In the genomic region with DNA sequence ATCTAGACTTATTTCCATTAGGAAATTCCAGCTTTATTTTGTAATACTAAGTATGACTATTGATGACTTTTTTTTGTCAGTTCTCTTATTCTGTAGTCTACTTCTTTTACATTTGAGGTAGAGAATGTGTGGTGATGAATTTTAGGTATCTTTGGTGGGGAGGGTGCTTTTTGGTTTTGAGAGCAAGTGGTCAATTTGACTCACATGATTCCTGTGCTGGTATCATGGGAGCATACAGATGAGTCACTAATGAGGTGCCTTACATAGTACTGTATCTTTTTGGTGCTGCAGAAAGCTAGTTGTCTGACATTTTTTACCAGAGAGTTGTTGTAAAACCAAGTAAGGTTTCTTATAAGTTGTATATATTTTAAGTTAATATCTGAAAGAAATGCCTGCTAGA, we compare ENCODE assay signal across 9 cellular contexts. TPM values are rescaled to one million over a fixed set of nuclear protein-coding genes. Genes with fewer than 3 reads are reported as not detected.
A peak's percentile ranks its signal among the peaks of the same experiment; 100 is the strongest.
DNase-seq lines count a peak whose midpoint lies in the region; ATAC-seq, FAIRE-seq and TF ChIP-seq lines count a peak whose summit lies in the region.
"Had no signal": no experiment of that assay in that cellular context is flagged by ENCODE, and none has a peak within 500 bp of the region (broad histone marks: within the 10 kb centered on the region; RNA-seq: fewer than 3 reads in every experiment).

No MANE protein-coding gene starts in this region.

- H3K36me3 ChIP-seq in kidney epithelial cell (ENCODE audit: control insufficient read depth, insufficient read depth, low read length): no peaks in the 10 kb centered on the region
- H3K36me3 ChIP-seq: heart left ventricle had no signal

- H3K27me3 ChIP-seq in kidney epithelial cell (ENCODE audit: control insufficient read depth, insufficient read depth, low read length): no peaks in the 10 kb centered on the region
- H3K27me3 ChIP-seq: heart left ventricle had no signal

- H3K4me3 ChIP-seq in kidney epithelial cell (ENCODE audit: low read depth, low read length): no peak overlapping the region
- H3K4me3 ChIP-seq: heart left ventricle had no signal

- no peak for TF ChIP-seq POLR2A in GM12891 (IDR thresholded peaks at IDR 0.05; ENCODE audit: low read depth, low read length)

- intact Hi-C loops in Right ventricle myocardium superior (cut with DNase I): no loop called here

- peak; percentile 90 for ATAC-seq in GM21619 (IDR thresholded peaks at IDR 0.05; ENCODE audit: unreplicated experiment)
- no peak for ATAC-seq in Right ventricle myocardium superior (ENCODE audit: poor library complexity)

- DNase-seq in GM12891 (ENCODE audit: insufficient read length, low spot score): no peak
- DNase-seq in NCI-H226: peak; percentile 59
- peak; percentile 26 for DNase-seq in kidney epithelial cell (ENCODE audit: low read depth)
- DNase-seq in NCI-H187 (lab: John Stamatoyannopoulos, UW): no peak
- DNase-seq in DMS 273 treated with DMSO at 0.1 percent for 48 hours (lab: John Stamatoyannopoulos, UW): no peak
- DNase-seq in Right ventricle myocardium superior: no peak
- DNase-seq in NCI-H526 treated with DMSO at 0.1 percent for 48 hours (lab: John Stamatoyannopoulos, UW): no peak
- DNase-seq: heart left ventricle had no signal

- TF ChIP-seq CTCF in kidney epithelial cell (IDR thresholded peaks at IDR 0.05; ENCODE audit: insufficient read depth, low read length, poor library complexity, severe bottlenecking): no peak

- FAIRE-seq in GM12891 (lab: Jason Lieb, UNC): peak; percentile 72

TF ChIP-seq in GM12891, 5 proteins besides CTCF, POLR2A, EP300 and RAD21:
- TF ChIP-seq SPI1 (IDR thresholded peaks at IDR 0.05; ENCODE audit: low read depth, low read length) (no peak), POU2F2 (IDR thresholded peaks at IDR 0.05; ENCODE audit: low read depth, low read length) (no peak), PAX5 (IDR thresholded peaks at IDR 0.05; ENCODE audit: insufficient read depth, low read length, severe bottlenecking) (no peak), POLR2AphosphoS5 (IDR thresholded peaks at IDR 0.05; ENCODE audit: low read depth, low read length) (no peak), TAF1 (IDR thresholded peaks at IDR 0.05; ENCODE audit: low read depth, low read length) (no peak)
TF ChIP-seq in GM12891: peak in this region for 0.

RNA-seq across cellular contexts. Expression of gene ERBIN, which starts 35.3 kb away (rescaled TPM):
- polyA plus RNA-seq in GM12891 (2012; ENCODE audit: low read depth, missing spikeins): 26.3 TPM
- total RNA-seq in kidney epithelial cell: 58.1 and 66.6 TPM in 2 replicates
- total RNA-seq in Right ventricle myocardium superior: 34.1 TPM

Comparison
In these comparisons a context has a peak if more than half of its experiments do, and no peak if none do; other contexts are left out.
1. DNase-seq: peak in NCI-H226 (single experiment) and kidney epithelial cell (single experiment); none in GM12891 (single experiment), NCI-H187 (0 of 2), DMS 273 treated with DMSO at 0.1 percent for 48 hours (single experiment), Right ventricle myocardium superior (single experiment) and NCI-H526 treated with DMSO at 0.1 percent for 48 hours (single experiment).